ENCODE assay signal across 20 cellular contexts in genomic region chr2:149019768-149020167, GRCh38. TPM values are rescaled to one million over a fixed set of nuclear protein-coding genes. Genes with fewer than 3 reads are reported as not detected.
DNase-seq lines count a peak whose midpoint lies in the region; ATAC-seq, FAIRE-seq and TF ChIP-seq lines count a peak whose summit lies in the region.
"Had no signal": no experiment of that assay in that cellular context is flagged by ENCODE, and none has a peak within 500 bp of the region (broad histone marks: within the 10 kb centered on the region; RNA-seq: fewer than 3 reads in every experiment).

No MANE protein-coding gene starts in this region.

- H3K36me3 ChIP-seq in BLaER1 treated with 17β-estradiol and CSF1 and Interleukin-3, amounts not matched to agents 10 nM and 100 nM: no peaks in the 10 kb centered on the region
- no peaks in the 10 kb centered on the region for H3K36me3 ChIP-seq in thyroid gland
- H3K36me3 ChIP-seq: SJSA1, tibial nerve had no signal

- no peaks in the 10 kb centered on the region for H4K20me1 ChIP-seq in BLaER1 treated with 17β-estradiol and CSF1 and Interleukin-3, amounts not matched to agents 10 nM and 100 nM

- no peaks in the 10 kb centered on the region for H3K27me3 Mint-ChIP-seq in activated CD8-positive, alpha-beta memory T cell treated with anti-CD3 and anti-CD28 coated beads, Interleukin-2, amount 10 ng/mL, durations not matched to agents 7 days and 5 days

- no peak for TF ChIP-seq CTCF in thyroid gland (IDR thresholded peaks at IDR 0.05)

- H3K9me3 Mint-ChIP-seq in activated CD8-positive, alpha-beta memory T cell treated with anti-CD3 and anti-CD28 coated beads, Interleukin-2, amount 10 ng/mL, durations not matched to agents 7 days and 5 days (ENCODE audit: low read depth): no peaks in the 10 kb centered on the region
- H3K9me3 Mint-ChIP-seq: activated T-helper 2 cell treated with anti-CD3 and anti-CD28 coated beads, Interferon-gamma antibody, Interleukin-2, Interleukin-4, amounts not matched to agents 10 μg/mL and 5 μg/mL and 100 μg/mL, durations not matched to agents 14 hours and 24 hours and 36 hours had no signal

- no peak overlapping the region for H3K9ac ChIP-seq in BLaER1 treated with 17β-estradiol and CSF1 and Interleukin-3, amounts not matched to agents 10 nM and 100 nM

- H3K4me3 ChIP-seq in BLaER1 treated with 17β-estradiol and CSF1 and Interleukin-3, amounts not matched to agents 10 nM and 100 nM: no peak overlapping the region
- no peak overlapping the region for H3K4me3 ChIP-seq in thyroid gland (replicated peaks in 1 of 3)
- H3K4me3 ChIP-seq: SJSA1, tibial nerve had no signal

- ATAC-seq in left colon: peak; percentile 34
- ATAC-seq in activated CD8-positive, alpha-beta memory T cell treated with anti-CD3 and anti-CD28 coated beads, Interleukin-2, amount 10 ng/mL, durations not matched to agents 7 days and 5 days: no peak

- no peaks in the 10 kb centered on the region for H3K9me3 ChIP-seq in BLaER1 treated with 17β-estradiol and CSF1 and Interleukin-3, amounts not matched to agents 10 nM and 100 nM (replicated peaks in 1 of 11)
- no peaks in the 10 kb centered on the region for H3K9me3 ChIP-seq in thyroid gland
- H3K9me3 ChIP-seq: SJSA1, tibial nerve had no signal

- no peaks in the 10 kb centered on the region for H3K36me3 Mint-ChIP-seq in activated CD8-positive, alpha-beta memory T cell treated with anti-CD3 and anti-CD28 coated beads, Interleukin-2, amount 10 ng/mL, durations not matched to agents 7 days and 5 days

- CTCF ChIA-PET in activated CD8-positive, alpha-beta memory T cell treated with anti-CD3 and anti-CD28 coated beads, Interleukin-2, amount 10 ng/mL, durations not matched to agents 7 days and 5 days (lab: Charles Lee): interaction anchor here (1.2 kb wide), 2 partner anchors 541 to 554 kb away, joined by 3 read pairs; no protein-coding TSS in a partner anchor

- H3K27ac ChIP-seq in BLaER1 treated with 17β-estradiol and CSF1 and Interleukin-3, amounts not matched to agents 10 nM and 100 nM: no peak overlapping the region
- H3K27ac ChIP-seq in thyroid gland: no peak overlapping the region
- H3K27ac ChIP-seq: SJSA1, tibial nerve had no signal

- no peaks in the 10 kb centered on the region for H3K4me1 Mint-ChIP-seq in activated CD8-positive, alpha-beta memory T cell treated with anti-CD3 and anti-CD28 coated beads, Interleukin-2, amount 10 ng/mL, durations not matched to agents 7 days and 5 days

- H3K4me3 Mint-ChIP-seq in activated CD8-positive, alpha-beta memory T cell treated with anti-CD3 and anti-CD28 coated beads, Interleukin-2, amount 10 ng/mL, durations not matched to agents 7 days and 5 days: no peak overlapping the region

- peak overlapping the region in 7 of 11 experiments; percentile 25 to 75 (median 73); a peak in 7 of 22 replicates for H3K4me2 ChIP-seq in BLaER1 treated with 17β-estradiol and CSF1 and Interleukin-3, amounts not matched to agents 10 nM and 100 nM

- 51 to 61% methylated on average over 2 of the region's 2 CpGs for WGBS in thyroid gland, 2 donors

- H3K27me3 ChIP-seq in BLaER1 treated with 17β-estradiol and CSF1 and Interleukin-3, amounts not matched to agents 10 nM and 100 nM: 0 out of 22 replicates have a peak, but pooled peaks cover 0 to 5% (median 0%) of the 10 kb centered on the region in 11 experiments
- no peaks in the 10 kb centered on the region for H3K27me3 ChIP-seq in thyroid gland
- H3K27me3 ChIP-seq: SJSA1, tibial nerve had no signal

- TF ChIP-seq POLR2A in thyroid gland (IDR thresholded peaks at IDR 0.05): no peak

- H3K4me1 ChIP-seq in BLaER1 treated with 17β-estradiol and CSF1 and Interleukin-3, amounts not matched to agents 10 nM and 100 nM: peaks cover 30 to 51% (median 40%) of the 10 kb centered on the region in 10 experiments
- no peaks in the 10 kb centered on the region for H3K4me1 ChIP-seq in thyroid gland

- intact Hi-C loops in left colon (cut with DNase I, micrococcal nuclease): loop anchor here (5.0 kb wide), 1 partner anchor 543 kb away; no protein-coding TSS in a partner anchor
- intact Hi-C loops in thyroid gland (cut with DNase I): loop anchor here (5.0 kb wide), 1 partner anchor 543 kb away; no protein-coding TSS in a partner anchor

- DNase-seq in GM18507 (ENCODE audit: extremely low spot score, insufficient read length, low read depth) (no peak), RPMI8226 (peak; percentile 41), left colon (no peak), thyroid gland (no peak), cerebellar nuclear complex (lab: John Stamatoyannopoulos, UW) (no peak), germinal center (ENCODE audit: low spot score) (no peak)
- DNase-seq in activated CD8-positive, alpha-beta memory T cell treated with anti-CD3 and anti-CD28 coated beads, Interleukin-2, amount 10 ng/mL, durations not matched to agents 7 days and 5 days: no peak
- DNase-seq: amniotic stem cell; DMS79 treated with DMSO at 0.1 percent for 48 hours; HCEC 1CT; IMR-90; mesenchymal stem cell; NCI-H1436 treated with DMSO at 0.1 percent for 48 hours; NCI-H524 treated with DMSO at 0.1 percent for 48 hours; stimulated activated CD4-positive, alpha-beta T cell treated with anti-CD3 and anti-CD28 coated beads, Interleukin-4, amount 100 ng/mL, for 4 hours had no signal

- FAIRE-seq in GM18507 (lab: Jason Lieb, UNC): peak; percentile 75
- FAIRE-seq: frontal cortex had no signal

- no peak overlapping the region for H3K27ac Mint-ChIP-seq in activated CD8-positive, alpha-beta memory T cell treated with anti-CD3 and anti-CD28 coated beads, Interleukin-2, amount 10 ng/mL, durations not matched to agents 7 days and 5 days
- H3K27ac Mint-ChIP-seq: activated T-helper 2 cell treated with anti-CD3 and anti-CD28 coated beads, Interferon-gamma antibody, Interleukin-2, Interleukin-4, amounts not matched to agents 10 μg/mL and 5 μg/mL and 100 μg/mL, durations not matched to agents 14 hours and 24 hours and 36 hours had no signal

RNA-seq across cellular contexts. Expression of gene LYPD6B, which starts 18.7 kb away (rescaled TPM):
- total RNA-seq in left colon (1 to 10 TPM; 1.7 to 7.0 TPM), thyroid gland (under 1 TPM in 1 of 4 donors, not detected in 3; 0.40 TPM)
- not detected for total RNA-seq in activated CD8-positive, alpha-beta memory T cell treated with anti-CD3 and anti-CD28 coated beads, Interleukin-2, amount 10 ng/mL, durations not matched to agents 7 days and 5 days
- total RNA-seq: activated T-helper 2 cell treated with anti-CD3 and anti-CD28 coated beads, Interferon-gamma antibody, Interleukin-2, Interleukin-4, amounts not matched to agents 10 μg/mL and 5 μg/mL and 100 μg/mL, durations not matched to agents 14 hours and 24 hours and 36 hours; IMR-90; tibial nerve had no signal
